19 cellular contexts compared by ENCODE assay signal in genomic region chr13:87244256-87244870, GRCh38.
"Had no signal": no experiment of that assay in that cellular context is flagged by ENCODE, and none has a peak within 500 bp of the region (broad histone marks: within the 10 kb centered on the region; RNA-seq: fewer than 3 reads in every experiment).

No MANE protein-coding gene starts in this region.

- ATAC-seq: activated T-helper 17 cell treated with anti-CD3 and anti-CD28 coated beads, Interleukin-2, amount 50 U/mL, for 72 hours; natural killer cell; right cardiac atrium; stimulated activated naive B cell treated with anti-CD40 and anti-IgM and Interleukin-4, amounts not matched to agents 10 μg/mL and 1 μg/mL and 100 μg/mL, for 72 hours had no signal

- H3K4me3 Mint-ChIP-seq: activated T-helper 17 cell treated with anti-CD3 and anti-CD28 coated beads, Interleukin-2, amount 50 U/mL, for 72 hours; endodermal cell; memory B cell; natural killer cell; stimulated activated naive B cell treated with anti-CD40 and anti-IgM and Interleukin-4, amounts not matched to agents 10 μg/mL and 1 μg/mL and 100 μg/mL, for 72 hours had no signal

- H3K36me3 Mint-ChIP-seq: memory B cell; natural killer cell; stimulated activated naive B cell treated with anti-CD40 and anti-IgM and Interleukin-4, amounts not matched to agents 10 μg/mL and 1 μg/mL and 100 μg/mL, for 72 hours had no signal

- H3K4me1 Mint-ChIP-seq: activated T-helper 17 cell treated with anti-CD3 and anti-CD28 coated beads, Interleukin-2, amount 50 U/mL, for 72 hours; memory B cell; natural killer cell; stimulated activated naive B cell treated with anti-CD40 and anti-IgM and Interleukin-4, amounts not matched to agents 10 μg/mL and 1 μg/mL and 100 μg/mL, for 72 hours had no signal

- H3K27me3 ChIP-seq: ascending aorta, dorsolateral prefrontal cortex, thyroid gland had no signal

- H3K27ac ChIP-seq: ascending aorta, dorsolateral prefrontal cortex, left ventricle myocardium inferior, skin epidermis, thyroid gland had no signal

- H3K27me3 Mint-ChIP-seq: activated T-helper 17 cell treated with anti-CD3 and anti-CD28 coated beads, Interleukin-2, amount 50 U/mL, for 72 hours; memory B cell; progenitor cell of endocrine pancreas; stimulated activated naive B cell treated with anti-CD40 and anti-IgM and Interleukin-4, amounts not matched to agents 10 μg/mL and 1 μg/mL and 100 μg/mL, for 72 hours had no signal

- H3K9me3 ChIP-seq: ascending aorta, left ventricle myocardium inferior, thyroid gland had no signal

- DNase-seq: activated CD4-positive, CD25-positive, alpha-beta regulatory T cell treated with anti-CD3 and anti-CD28 coated beads, Interleukin-2, amount 50 U/mL, for 72 hours; activated naive CD4-positive, alpha-beta T cell treated with Interleukin-2 at 50 U/mL for 16 hours; dorsolateral prefrontal cortex; endodermal cell; hypothalamus; kidney; left ventricle myocardium inferior; natural killer cell; right cardiac atrium; stimulated activated CD4-positive, alpha-beta T cell treated with anti-CD3 and anti-CD28 coated beads, Interleukin-15, amount 100 ng/mL, for 24 hours; stimulated activated CD4-positive, alpha-beta T cell treated with anti-CD3 and anti-CD28 coated beads, Interleukin-4, amount 100 ng/mL, for 1 hour; stimulated activated naive B cell treated with anti-CD40 and anti-IgM and Interleukin-4, amounts not matched to agents 10 μg/mL and 1 μg/mL and 100 μg/mL, for 72 hours; T-helper 2 cell; thyroid gland had no signal

- H3K9me3 Mint-ChIP-seq: endodermal cell; memory B cell; stimulated activated naive B cell treated with anti-CD40 and anti-IgM and Interleukin-4, amounts not matched to agents 10 μg/mL and 1 μg/mL and 100 μg/mL, for 72 hours had no signal

- H3K4me1 ChIP-seq: ascending aorta, left ventricle myocardium inferior, thyroid gland had no signal

- H3K27ac Mint-ChIP-seq: activated T-helper 17 cell treated with anti-CD3 and anti-CD28 coated beads, Interleukin-2, amount 50 U/mL, for 72 hours; endodermal cell; memory B cell; natural killer cell; progenitor cell of endocrine pancreas; stimulated activated naive B cell treated with anti-CD40 and anti-IgM and Interleukin-4, amounts not matched to agents 10 μg/mL and 1 μg/mL and 100 μg/mL, for 72 hours had no signal

- H3K4me3 ChIP-seq: ascending aorta, dorsolateral prefrontal cortex, left ventricle myocardium inferior, skin epidermis, thyroid gland had no signal
